Comparison of ENCODE assay signal across 15 cellular contexts in genomic region chr2:134257965-134258683, GRCh38. TPM values are rescaled to one million over a fixed set of nuclear protein-coding genes. Genes with fewer than 3 reads are reported as not detected.
DNase-seq lines count a peak whose midpoint lies in the region; ATAC-seq and TF ChIP-seq lines count a peak whose summit lies in the region.
"Had no signal": no experiment of that assay in that cellular context is flagged by ENCODE, and none has a peak within 500 bp of the region (broad histone marks: within the 10 kb centered on the region; RNA-seq: fewer than 3 reads in every experiment).

No MANE protein-coding gene starts in this region.

- peaks cover 97% of the 10 kb centered on the region for H3K4me1 ChIP-seq in BLaER1
- peaks cover 40% of the 10 kb centered on the region for H3K4me1 ChIP-seq in CD4-positive, CD25-positive, alpha-beta regulatory T cell (ENCODE audit: control insufficient read depth, insufficient read depth, low read length, poor library complexity, severe bottlenecking)
- H3K4me1 ChIP-seq in right lobe of liver: peaks cover 0 to 28% (median 8%) of the 10 kb centered on the region in 4 donors
- peaks cover 30% of the 10 kb centered on the region for H3K4me1 ChIP-seq in SJCRH30

- peaks cover 58% of the 10 kb centered on the region for H3K36me3 ChIP-seq in BLaER1
- H3K36me3 ChIP-seq in CD4-positive, CD25-positive, alpha-beta regulatory T cell (ENCODE audit: control insufficient read depth, insufficient read depth, low read length): peaks cover 10% of the 10 kb centered on the region
- H3K36me3 ChIP-seq in right lobe of liver: no peaks in the 10 kb centered on the region
- H3K36me3 ChIP-seq in H7 (replicated peaks; ENCODE audit: control insufficient read depth, insufficient read depth, low read length): no peaks in the 10 kb centered on the region
- peaks cover 24% of the 10 kb centered on the region for H3K36me3 ChIP-seq in SJCRH30
- H3K36me3 ChIP-seq: esophagus squamous epithelium, upper lobe of right lung had no signal

- 37% methylated on average over 7 of the region's 7 CpGs for WGBS in right lobe of liver (ENCODE audit: insufficient coverage, low coverage, low lambda C conversion rate, missing lambda C conversion rate)

- H3K27ac ChIP-seq in BLaER1 (peak overlapping the region; percentile 79), right lobe of liver (peak overlapping the region in 2 of 3 donors; percentile 24), SJCRH30 (no peak overlapping the region)
- H3K27ac ChIP-seq in CD4-positive, CD25-positive, alpha-beta regulatory T cell (ENCODE audit: insufficient read depth, low read length, poor library complexity, severe bottlenecking): no peak overlapping the region
- H3K27ac ChIP-seq: C4-2B, upper lobe of right lung had no signal

- intact Hi-C loops in activated B cell treated with CpG ODN at 0.5 μM for 24 hours (cut with micrococcal nuclease) (no loop called here), right lobe of liver (cut with DNase I) (no loop called here)

- TF ChIP-seq CTCF in activated B cell treated with CpG ODN at 0.5 μM for 24 hours (IDR thresholded peaks at IDR 0.05): no peak
- no peak for TF ChIP-seq CTCF in right lobe of liver (IDR thresholded peaks at IDR 0.05)

- no peaks in the 10 kb centered on the region for H3K27me3 Mint-ChIP-seq in CD4-positive, CD25-positive, alpha-beta regulatory T cell
- H3K27me3 Mint-ChIP-seq in activated B cell treated with CpG ODN at 0.5 μM for 24 hours: no peaks in the 10 kb centered on the region

- H3K9me3 ChIP-seq in BLaER1 (no peaks in the 10 kb centered on the region), right lobe of liver (no peaks in the 10 kb centered on the region), SJCRH30 (replicated peaks) (no peaks in the 10 kb centered on the region)
- H3K9me3 ChIP-seq in CD4-positive, CD25-positive, alpha-beta regulatory T cell (ENCODE audit: control insufficient read depth in 2 of 2, low read length in 2 of 2): no peaks in the 10 kb centered on the region
- H3K9me3 ChIP-seq: esophagus squamous epithelium, upper lobe of right lung had no signal

- peaks cover 0 to 1% (median 0%) of the 10 kb centered on the region in 7 donors for H3K9me3 Mint-ChIP-seq in CD4-positive, CD25-positive, alpha-beta regulatory T cell
- H3K9me3 Mint-ChIP-seq in activated B cell treated with CpG ODN at 0.5 μM for 24 hours: no peaks in the 10 kb centered on the region
- H3K9me3 Mint-ChIP-seq: nephron progenitor cell had no signal

- peak overlapping the region; percentile 51 to 86 (median 76) for H3K27ac Mint-ChIP-seq in CD4-positive, CD25-positive, alpha-beta regulatory T cell
- H3K27ac Mint-ChIP-seq in activated B cell treated with CpG ODN at 0.5 μM for 24 hours: peak overlapping the region; percentile 97
- H3K27ac Mint-ChIP-seq: nephron progenitor cell had no signal

- H3K4me3 ChIP-seq in BLaER1 (no peak overlapping the region), right lobe of liver (no peak overlapping the region), H7 (ENCODE audit: insufficient read depth, low read depth, low read length) (no peak overlapping the region), SJCRH30 (no peak overlapping the region)
- H3K4me3 ChIP-seq in CD4-positive, CD25-positive, alpha-beta regulatory T cell (ENCODE audit: low read depth, low read length): peak overlapping the region; percentile 45
- H3K4me3 ChIP-seq: esophagus squamous epithelium, upper lobe of right lung had no signal

- ATAC-seq in CD4-positive, CD25-positive, alpha-beta regulatory T cell (ENCODE audit: low read depth in 2 of 2): peak; percentile 4 to 29
- ATAC-seq in activated B cell treated with CpG ODN at 0.5 μM for 24 hours (ENCODE audit: low read depth) (no peak), right lobe of liver (peak; percentile 68 to 78 (median 72))

- no peak for TF ChIP-seq POLR2A in right lobe of liver (IDR thresholded peaks at IDR 0.05)

- H4K20me1 ChIP-seq in BLaER1: peaks cover 51% of the 10 kb centered on the region

- H3K4me3 Mint-ChIP-seq in CD4-positive, CD25-positive, alpha-beta regulatory T cell: peak overlapping the region; percentile 39 to 70 (median 58)
- peak overlapping the region; percentile 67 for H3K4me3 Mint-ChIP-seq in activated B cell treated with CpG ODN at 0.5 μM for 24 hours
- H3K4me3 Mint-ChIP-seq: nephron progenitor cell had no signal

- CTCF ChIA-PET in activated B cell treated with CpG ODN at 0.5 μM for 24 hours (lab: Charles Lee): no interaction called here

- H3K4me2 ChIP-seq in BLaER1: peak overlapping the region; percentile 68

- no peak overlapping the region; the same call in 1 of the 2 replicates for H3K9ac ChIP-seq in BLaER1

- POLR2A ChIA-PET in activated B cell treated with CpG ODN at 0.5 μM for 24 hours (lab: Charles Lee): interaction anchor here (0.7 kb wide), 1 partner anchor 41 kb away, joined by 3 read pairs; no protein-coding TSS in a partner anchor

- peaks cover 29% of the 10 kb centered on the region for H3K36me3 Mint-ChIP-seq in CD4-positive, CD25-positive, alpha-beta regulatory T cell
- peaks cover 22% of the 10 kb centered on the region for H3K36me3 Mint-ChIP-seq in activated B cell treated with CpG ODN at 0.5 μM for 24 hours (ENCODE audit: low read depth)

- H3K27me3 ChIP-seq in BLaER1: no peaks in the 10 kb centered on the region
- H3K27me3 ChIP-seq in CD4-positive, CD25-positive, alpha-beta regulatory T cell (ENCODE audit: control insufficient read depth, insufficient read depth, low read length): no peaks in the 10 kb centered on the region
- H3K27me3 ChIP-seq in right lobe of liver: no peaks in the 10 kb centered on the region
- no peaks in the 10 kb centered on the region for H3K27me3 ChIP-seq in H7 (ENCODE audit: control insufficient read depth, insufficient read depth, low read length)
- H3K27me3 ChIP-seq in SJCRH30: no peaks in the 10 kb centered on the region
- H3K27me3 ChIP-seq: esophagus squamous epithelium, upper lobe of right lung had no signal

- peaks cover 21 to 85% (median 61%) of the 10 kb centered on the region in 4 donors for H3K4me1 Mint-ChIP-seq in CD4-positive, CD25-positive, alpha-beta regulatory T cell
- H3K4me1 Mint-ChIP-seq in activated B cell treated with CpG ODN at 0.5 μM for 24 hours: peaks cover 96% of the 10 kb centered on the region

- DNase-seq in CD4-positive, CD25-positive, alpha-beta regulatory T cell: no peak
- DNase-seq in activated B cell treated with CpG ODN at 0.5 μM for 24 hours: no peak
- no peak for DNase-seq in right lobe of liver
- DNase-seq in NCI-H1105 treated with DMSO at 0.1 percent for 48 hours (lab: John Stamatoyannopoulos, UW): no peak
- no peak for DNase-seq in H7
- DNase-seq in SJCRH30: no peak
- DNase-seq: cortex of kidney, esophagus squamous epithelium, NCI-H82, nephron progenitor cell, retina, SIG-M5, upper lobe of right lung had no signal

RNA-seq across cellular contexts. Expression of gene MGAT5, which starts 4.3 kb away (rescaled TPM):
- total RNA-seq in CD4-positive, CD25-positive, alpha-beta regulatory T cell: 68.8 TPM
- polyA plus RNA-seq in CD4-positive, CD25-positive, alpha-beta regulatory T cell: 1 to 10 TPM; 3.6 to 7.2 (median 6.3) TPM
- total RNA-seq in activated B cell treated with CpG ODN at 0.5 μM for 24 hours (66.7 and 69.0 TPM in 2 replicates), right lobe of liver (10 to 100 TPM in 3 of 6 experiments, 1 to 10 TPM in 3; 4.5 to 16.0 (median 10.0) TPM)
- total RNA-seq in H7 (2014; rRNA removed; shearing (Covaris generic)): 25.4 and 26.6 TPM in 2 replicates
- 95.3 and 98.0 TPM in 2 replicates for total RNA-seq in SJCRH30 (2014; rRNA removed; shearing (Covaris generic))

Comparison
In these comparisons a context has a peak if more than half of its experiments do, and no peak if none do; other contexts are left out.
1. H3K27ac ChIP-seq: peak in BLaER1 (single experiment) and right lobe of liver (2 of 3); none in CD4-positive, CD25-positive, alpha-beta regulatory T cell (single experiment) and SJCRH30 (single experiment).